In genomic region chr14:54516709-54517108, GRCh38 we compare ENCODE assay signal across 28 cellular contexts.
"Had no signal": no experiment of that assay in that cellular context is flagged by ENCODE, and none has a peak within 500 bp of the region (broad histone marks: within the 10 kb centered on the region; RNA-seq: fewer than 3 reads in every experiment).

No MANE protein-coding gene starts in this region.

- H3K4me3 ChIP-seq: heart right ventricle, left lung, lower lobe of right lung, ovary, right atrium auricular region, skin epidermis, suprapubic skin, thoracic aorta, tibial artery, upper lobe of right lung had no signal

- H3K4me3 Mint-ChIP-seq: mesothelial cell of epicardium; natural killer cell; nephron progenitor cell; stimulated activated naive CD8-positive, alpha-beta T cell treated with anti-CD3 and anti-CD28 coated beads, Interleukin-15, Interleukin-2, amounts not matched to agents 100 ng/mL and 50 ng/mL, for 24 hours had no signal

- H3K27ac ChIP-seq: heart right ventricle, left lung, lower lobe of right lung, ovary, right atrium auricular region, skin epidermis, suprapubic skin, thoracic aorta, tibial artery, upper lobe of right lung had no signal

- H3K27ac Mint-ChIP-seq: mesothelial cell of epicardium; natural killer cell; nephron progenitor cell; progenitor cell of endocrine pancreas; stimulated activated naive CD8-positive, alpha-beta T cell treated with anti-CD3 and anti-CD28 coated beads, Interleukin-15, Interleukin-2, amounts not matched to agents 100 ng/mL and 50 ng/mL, for 24 hours had no signal

- H3K9me3 ChIP-seq: ovary had no signal

- H3K27me3 ChIP-seq: heart right ventricle, left lung, ovary, right atrium auricular region, suprapubic skin, tibial artery, upper lobe of right lung had no signal

- H3K36me3 ChIP-seq: lower lobe of right lung, ovary, suprapubic skin, thoracic aorta, upper lobe of right lung had no signal

- H3K27me3 Mint-ChIP-seq: naive B cell; progenitor cell of endocrine pancreas; stimulated activated naive CD8-positive, alpha-beta T cell treated with anti-CD3 and anti-CD28 coated beads, Interleukin-15, Interleukin-2, amounts not matched to agents 100 ng/mL and 50 ng/mL, for 24 hours had no signal

- ATAC-seq: heart right ventricle, left colon, left lung, lower lobe of right lung, natural killer cell, sciatic nerve, upper lobe of right lung had no signal

- DNase-seq: heart right ventricle; hippocampal formation; kidney; left colon; left lung; lower lobe of right lung; mammary epithelial cell; mesendoderm; naive B cell; natural killer cell; nephron progenitor cell; ovary; stimulated activated CD4-positive, alpha-beta T cell treated with anti-CD3 and anti-CD28 coated beads, Interleukin-12 subunit alpha, Interleukin-12 subunit beta, amount 100 ng/mL, for 4 hours; stimulated activated CD4-positive, alpha-beta T cell treated with anti-CD3 and anti-CD28 coated beads, Interleukin-15, amount 100 ng/mL, for 24 hours; stimulated activated CD4-positive, alpha-beta T cell treated with anti-CD3 and anti-CD28 coated beads, Interleukin-2, amount 100 ng/mL, for 24 hours; stimulated activated CD4-positive, alpha-beta T cell treated with anti-CD3 and anti-CD28 coated beads, Interleukin-4, amount 100 ng/mL, for 1 hour; stimulated activated naive CD4-positive, alpha-beta T cell; tibial artery; trophoblast cell; upper lobe of right lung had no signal
